17 cellular contexts compared by ENCODE assay signal in genomic region chr1:2014181-2014580, GRCh38. TPM values are rescaled to one million over a fixed set of nuclear protein-coding genes. Genes with fewer than 3 reads are reported as not detected.
DNase-seq lines count a peak whose midpoint lies in the region; ATAC-seq and TF ChIP-seq lines count a peak whose summit lies in the region.
"Had no signal": no experiment of that assay in that cellular context is flagged by ENCODE, and none has a peak within 500 bp of the region (broad histone marks: within the 10 kb centered on the region; RNA-seq: fewer than 3 reads in every experiment).

No MANE protein-coding gene starts in this region.

- no peak for TF ChIP-seq CTCF in right atrium auricular region (IDR thresholded peaks at IDR 0.05)
- no peak for TF ChIP-seq CTCF in H9 (conservative IDR thresholded peaks at IDR 0.05)
- TF ChIP-seq CTCF in chondrocyte (IDR thresholded peaks at IDR 0.05): no peak
- no peak for TF ChIP-seq CTCF in osteoblast (IDR thresholded peaks at IDR 0.05; ENCODE audit: extremely low read depth, low read depth, low read length)
- no peak for TF ChIP-seq CTCF in testis (IDR thresholded peaks at IDR 0.05)

- H3K4me1 Mint-ChIP-seq in H9: peaks cover 10 to 13% of the 10 kb centered on the region in 2 experiments
- H3K4me1 Mint-ChIP-seq in chondrocyte (ENCODE audit: low read depth): peaks cover 3% of the 10 kb centered on the region

- H4K8ac ChIP-seq in H9 (replicated peaks; ENCODE audit: insufficient read length, low read depth, low read length): no peak overlapping the region

- intact Hi-C loops in Right ventricle myocardium inferior (cut with DNase I): no loop called here
- intact Hi-C loops in testis (cut with DNase I; ENCODE audit: low total_unique reads): no loop called here

- ATAC-seq in Right ventricle myocardium inferior: no peak
- no peak for ATAC-seq in HG02623 (IDR thresholded peaks at IDR 0.05; ENCODE audit: unreplicated experiment)
- ATAC-seq: GM23338, HepG2 had no signal

- no peak overlapping the region for H3K14ac ChIP-seq in H9 (ENCODE audit: insufficient read depth, low read length)

- H3K27ac ChIP-seq in right atrium auricular region (no peak overlapping the region), H9 (ENCODE audit: insufficient read length, low read depth, low read length) (no peak overlapping the region), osteoblast (ENCODE audit: low read depth, low read length) (no peak overlapping the region), testis (no peak overlapping the region)

- H4K91ac ChIP-seq in H9 (ENCODE audit: insufficient read length, low read depth, low read length): no peak overlapping the region

- H3K56ac ChIP-seq in H9 (ENCODE audit: insufficient read length, low read depth, low read length): no peak overlapping the region

- H4K5ac ChIP-seq in H9 (ENCODE audit: insufficient read length, low read depth, low read length): no peak overlapping the region

- H3K4me3 ChIP-seq in right atrium auricular region (no peak overlapping the region), osteoblast (ENCODE audit: insufficient read depth, low read length) (no peak overlapping the region), testis (no peak overlapping the region)
- H3K4me3 ChIP-seq: GM23338, HAP-1 had no signal

- peaks cover 0 to 4% of the 10 kb centered on the region in 2 donors for H3K27me3 ChIP-seq in right atrium auricular region
- H3K27me3 ChIP-seq in H9 (ENCODE audit: insufficient read depth, low read length): no peaks in the 10 kb centered on the region
- peaks cover 35% of the 10 kb centered on the region for H3K27me3 ChIP-seq in osteoblast (ENCODE audit: insufficient read depth, low read length)
- H3K27me3 ChIP-seq in testis: no peaks in the 10 kb centered on the region

- H4K20me1 ChIP-seq in H9 (ENCODE audit: control insufficient read depth, insufficient read depth, insufficient read length): no peaks in the 10 kb centered on the region
- no peaks in the 10 kb centered on the region for H4K20me1 ChIP-seq in osteoblast (ENCODE audit: insufficient read depth, low read length)

- H2BK5ac ChIP-seq in H9 (ENCODE audit: insufficient read length, low read length): no peak overlapping the region

- no peak for TF ChIP-seq POLR2A in testis (IDR thresholded peaks at IDR 0.05)

- WGBS in H9 (ENCODE audit: extremely low coverage, insufficient read length, low lambda C conversion rate): no CpG with 5 or more reads among the region's 15 CpGs
- WGBS in testis, 2 donors: 84 to 91% methylated on average over 10 to 15 of the region's 15 CpGs

- no peak overlapping the region for H3T11ph ChIP-seq in H9 (ENCODE audit: low read length)

- H3K79me2 ChIP-seq in H9 (ENCODE audit: insufficient read depth, low read length) (no peaks in the 10 kb centered on the region), osteoblast (ENCODE audit: insufficient read depth, low read length) (no peaks in the 10 kb centered on the region)

- H3K18ac ChIP-seq in H9 (ENCODE audit: insufficient read length, low read depth, low read length): no peak overlapping the region

- H2BK120ac ChIP-seq in H9 (ENCODE audit: low read depth, low read length, poor library complexity, severe bottlenecking): no peak overlapping the region

- H3K9ac ChIP-seq in H9 (ENCODE audit: extremely low read depth, insufficient read length, low read length): no peak overlapping the region

- no peak overlapping the region for H3K23ac ChIP-seq in H9 (ENCODE audit: insufficient read length, low read depth, low read length)

- H3K9me3 Mint-ChIP-seq in H9: peaks cover 0 to 2% of the 10 kb centered on the region in 2 experiments; a peak in 1 of 5 replicates
- H3K9me3 Mint-ChIP-seq in chondrocyte (ENCODE audit: low read depth): no peaks in the 10 kb centered on the region
- H3K9me3 Mint-ChIP-seq: CD4-positive, alpha-beta T cell; GM23338 had no signal

- H3K36me3 ChIP-seq in right atrium auricular region (no peaks in the 10 kb centered on the region), osteoblast (ENCODE audit: insufficient read depth, low read length) (no peaks in the 10 kb centered on the region), testis (ENCODE audit: low read depth, missing control alignments) (no peaks in the 10 kb centered on the region)
- H3K36me3 ChIP-seq: HAP-1 had no signal

- H3K4me2 ChIP-seq in H9 (ENCODE audit: insufficient read depth, insufficient read length, low read length) (no peak overlapping the region), osteoblast (ENCODE audit: insufficient read depth, low read length) (no peak overlapping the region)
- H3K4me2 ChIP-seq: GM23338 had no signal

- H2AFZ ChIP-seq in H9 (ENCODE audit: low read length): no peak overlapping the region
- H2AFZ ChIP-seq in osteoblast (ENCODE audit: low read length): no peak overlapping the region

- H3K36me3 Mint-ChIP-seq in H9 (ENCODE audit: insufficient read depth in 1 of 3, low read depth in 3 of 3) (no peaks in the 10 kb centered on the region), chondrocyte (ENCODE audit: low read depth) (peaks cover 2% of the 10 kb centered on the region)

- no peaks in the 10 kb centered on the region for H3K23me2 ChIP-seq in H9 (ENCODE audit: insufficient read length, low read depth, low read length, poor library complexity, severe bottlenecking)

- no peaks in the 10 kb centered on the region for H3K79me1 ChIP-seq in H9 (ENCODE audit: insufficient read depth, low read depth, low read length, poor library complexity, severe bottlenecking)

- H2BK12ac ChIP-seq in H9 (ENCODE audit: insufficient read length, low read depth, low read length): no peak overlapping the region

- no peaks in the 10 kb centered on the region for H3K9me3 ChIP-seq in right atrium auricular region
- H3K9me3 ChIP-seq in H9 (ENCODE audit: control insufficient read depth, low read depth, low read length): no peaks in the 10 kb centered on the region
- no peaks in the 10 kb centered on the region for H3K9me3 ChIP-seq in osteoblast (ENCODE audit: low read depth, low read length)
- no peaks in the 10 kb centered on the region for H3K9me3 ChIP-seq in testis
- H3K9me3 ChIP-seq: Caco-2, HAP-1 had no signal

- DNase-seq in Right ventricle myocardium inferior (ENCODE audit: missing footprints): peak; percentile 55
- DNase-seq in right atrium auricular region (ENCODE audit: low spot score): no peak
- DNase-seq in H9: peak; percentile 21
- DNase-seq in chondrocyte (ENCODE audit: low spot score): peak; percentile 67
- peak; percentile 60 for DNase-seq in osteoblast (ENCODE audit: insufficient read length, low spot score, missing footprints)
- no peak for DNase-seq in testis
- DNase-seq in glomerular visceral epithelial cell (ENCODE audit: extremely low spot score): no peak
- DNase-seq: 8988T; Caco-2; CD4-positive, alpha-beta T cell; KG1 had no signal

- H3K4ac ChIP-seq in H9 (ENCODE audit: low read depth, low read length): no peak overlapping the region

- H3K4me1 ChIP-seq in right atrium auricular region: peaks cover 0 to 8% of the 10 kb centered on the region in 2 donors
- no peaks in the 10 kb centered on the region for H3K4me1 ChIP-seq in H9 (ENCODE audit: insufficient read depth, low read length)
- H3K4me1 ChIP-seq in osteoblast (ENCODE audit: insufficient read depth, low read length): no peaks in the 10 kb centered on the region
- no peaks in the 10 kb centered on the region for H3K4me1 ChIP-seq in testis
- H3K4me1 ChIP-seq: Caco-2, HAP-1 had no signal

- H3K27me3 Mint-ChIP-seq in H9 (ENCODE audit: low read depth) (peaks cover 39% of the 10 kb centered on the region), chondrocyte (ENCODE audit: low read depth) (peaks cover 65% of the 10 kb centered on the region)

- H3K27ac Mint-ChIP-seq in H9 (no peak overlapping the region; a peak in 1 of 7 replicates), chondrocyte (ENCODE audit: unreplicated experiment) (no peak overlapping the region)
- H3K27ac Mint-ChIP-seq: CD4-positive, alpha-beta T cell; GM23338 had no signal

- no peak overlapping the region for H2BK20ac ChIP-seq in H9 (ENCODE audit: low read depth, low read length, poor library complexity, severe bottlenecking)

- H2BK15ac ChIP-seq in H9 (ENCODE audit: low read depth, low read length): no peak overlapping the region

- H2AK5ac ChIP-seq in H9 (ENCODE audit: insufficient read length, low read length): no peak overlapping the region

- H3K4me3 Mint-ChIP-seq in H9 (no peak overlapping the region), chondrocyte (ENCODE audit: unreplicated experiment) (no peak overlapping the region)
- H3K4me3 Mint-ChIP-seq: CD4-positive, alpha-beta T cell; GM23338 had no signal

RNA-seq across cellular contexts. Expression of gene GABRD, which starts 5.0 kb away (rescaled TPM):
- total RNA-seq in Right ventricle myocardium inferior (0.49 TPM), right atrium auricular region (not detected), H9 (2021) (0.59 and 0.83 TPM in 2 replicates), chondrocyte (not detected in 3 replicates), osteoblast (not detected in 2 replicates), testis (10 to 100 TPM; 16.9 to 18.1 TPM)
- 7.8 TPM for polyA plus RNA-seq in testis (ENCODE audit: insufficient read depth, low read depth, low replicate concordance)
- total RNA-seq: A673, HepG2 had no signal
- polyA plus RNA-seq: AG04450, HepG2 had no signal

RNA-seq across cellular contexts. Expression of gene CFAP74, which starts 10.6 kb away (rescaled TPM):
- total RNA-seq in Right ventricle myocardium inferior (not detected), right atrium auricular region (not detected), H9 (2021) (0.28 and 0.44 TPM in 2 replicates), chondrocyte (not detected in 3 replicates), osteoblast (not detected in 2 replicates), testis (10 to 100 TPM; 16.4 to 25.5 TPM)
- polyA plus RNA-seq in testis (ENCODE audit: insufficient read depth, low read depth, low replicate concordance): 24.9 TPM
- total RNA-seq: A673; Caco-2; CD4-positive, alpha-beta T cell; GM23338 had no signal
- polyA plus RNA-seq: AG04450 had no signal

RNA-seq across cellular contexts. Expression of gene PRKCZ, which starts 36.0 kb away (rescaled TPM):
- 16.4 TPM for total RNA-seq in Right ventricle myocardium inferior
- total RNA-seq in right atrium auricular region: 10 to 100 TPM; 15.3 to 16.4 TPM
- total RNA-seq in H9 (2021): 42.0 and 48.4 TPM in 2 replicates
- total RNA-seq in chondrocyte: 4.8 to 7.8 TPM (median 5.1 TPM) in 3 replicates
- 0.29 and 0.72 TPM in 2 replicates for total RNA-seq in osteoblast
- total RNA-seq in testis: 100 to 1,000 TPM in 1 of 2 donors, 10 to 100 TPM in 1; 86.4 to 123 TPM
- 142 TPM for polyA plus RNA-seq in testis (ENCODE audit: insufficient read depth, low read depth, low replicate concordance)

Comparison
In these comparisons a context has a peak if more than half of its experiments do, and no peak if none do; other contexts are left out.
1. DNase-seq: peak in Right ventricle myocardium inferior (single experiment), H9 (single experiment), chondrocyte (single experiment) and osteoblast (single experiment); none in right atrium auricular region (single experiment), testis (single experiment) and glomerular visceral epithelial cell (single experiment).
2. RNA of gene CFAP74, which starts 10.6 kb away (total RNA-seq): 16.4 to 25.5 TPM in testis; 0.28 to 0.44 TPM in H9, not detected in Right ventricle myocardium inferior (single experiment), not detected in right atrium auricular region, not detected in chondrocyte and not detected in osteoblast; every median in the first group is over 10 times any median in the second.